Comparison of ENCODE assay signal across 8 cellular contexts in genomic region chr15:90657520-90658172, GRCh38. TPM values are rescaled to one million over a fixed set of nuclear protein-coding genes. Genes with fewer than 3 reads are reported as not detected.
DNase-seq lines count a peak whose midpoint lies in the region; ATAC-seq, FAIRE-seq and TF ChIP-seq lines count a peak whose summit lies in the region.
"Not testable (repeated sequence)": the region's sequence is repeated elsewhere in the genome, so short reads cannot be mapped to it uniquely, and the experiment has no call there.

No MANE protein-coding gene starts in this region.

- H3K27ac Mint-ChIP-seq in activated CD8-positive, alpha-beta T cell treated with anti-CD3 and anti-CD28 coated beads, Interleukin-2, amount 10 ng/mL, durations not matched to agents 7 days and 5 days: peak overlapping the region; percentile 77
- peak overlapping the region; percentile 80 for H3K27ac Mint-ChIP-seq in activated naive CD8-positive, alpha-beta T cell treated with anti-CD3 and anti-CD28 coated beads for 36 hours
- not testable (repeated sequence) for H3K27ac Mint-ChIP-seq in stimulated activated naive CD8-positive, alpha-beta T cell treated with anti-CD3 and anti-CD28 coated beads, Interleukin-15, amount 100 ng/mL, for 72 hours

- not testable (repeated sequence) for H3K27me3 Mint-ChIP-seq in activated CD8-positive, alpha-beta T cell treated with anti-CD3 and anti-CD28 coated beads, Interleukin-2, amount 10 ng/mL, durations not matched to agents 7 days and 5 days (ENCODE audit: low read depth)
- peaks cover 22% of the 10 kb centered on the region for H3K27me3 Mint-ChIP-seq in activated naive CD8-positive, alpha-beta T cell treated with anti-CD3 and anti-CD28 coated beads for 36 hours
- peaks cover 19% of the 10 kb centered on the region for H3K27me3 Mint-ChIP-seq in stimulated activated naive CD8-positive, alpha-beta T cell treated with anti-CD3 and anti-CD28 coated beads, Interleukin-15, amount 100 ng/mL, for 72 hours

- peaks cover 14% of the 10 kb centered on the region for H3K36me3 Mint-ChIP-seq in activated CD8-positive, alpha-beta T cell treated with anti-CD3 and anti-CD28 coated beads, Interleukin-2, amount 10 ng/mL, durations not matched to agents 7 days and 5 days (ENCODE audit: low read depth)
- not testable (repeated sequence) for H3K36me3 Mint-ChIP-seq in activated naive CD8-positive, alpha-beta T cell treated with anti-CD3 and anti-CD28 coated beads for 36 hours

- TF ChIP-seq CTCF in RWPE2 (IDR thresholded peaks at IDR 0.05; ENCODE audit: poor library complexity, severe bottlenecking): not testable (repeated sequence)

- H3K4me1 Mint-ChIP-seq in activated CD8-positive, alpha-beta T cell treated with anti-CD3 and anti-CD28 coated beads, Interleukin-2, amount 10 ng/mL, durations not matched to agents 7 days and 5 days (ENCODE audit: low read depth): peaks cover 85% of the 10 kb centered on the region
- peaks cover 65% of the 10 kb centered on the region for H3K4me1 Mint-ChIP-seq in activated naive CD8-positive, alpha-beta T cell treated with anti-CD3 and anti-CD28 coated beads for 36 hours
- peaks cover 92% of the 10 kb centered on the region for H3K4me1 Mint-ChIP-seq in stimulated activated naive CD8-positive, alpha-beta T cell treated with anti-CD3 and anti-CD28 coated beads, Interleukin-15, amount 100 ng/mL, for 72 hours

- H3K4me3 Mint-ChIP-seq in activated CD8-positive, alpha-beta T cell treated with anti-CD3 and anti-CD28 coated beads, Interleukin-2, amount 10 ng/mL, durations not matched to agents 7 days and 5 days: peak overlapping the region; percentile 56
- H3K4me3 Mint-ChIP-seq in activated naive CD8-positive, alpha-beta T cell treated with anti-CD3 and anti-CD28 coated beads for 36 hours: peak overlapping the region; percentile 68
- H3K4me3 Mint-ChIP-seq in stimulated activated naive CD8-positive, alpha-beta T cell treated with anti-CD3 and anti-CD28 coated beads, Interleukin-15, amount 100 ng/mL, for 72 hours: peak overlapping the region; percentile 56 to 66

- not testable (repeated sequence) for H3K27ac ChIP-seq in RWPE2 (ENCODE audit: poor library complexity, severe bottlenecking)

- POLR2A ChIA-PET in activated CD8-positive, alpha-beta T cell treated with anti-CD3 and anti-CD28 coated beads, Interleukin-2, amount 10 ng/mL, durations not matched to agents 7 days and 5 days (lab: Charles Lee): interaction anchor here (1.2 to 2.1 kb wide), 2 partner anchors 8 to 31 kb away, joined by 4 to 12 read pairs; no protein-coding TSS in a partner anchor

- H3K27me3 ChIP-seq in RWPE2 (ENCODE audit: insufficient read depth, poor library complexity, severe bottlenecking): not testable (repeated sequence)

- CTCF ChIA-PET in activated CD8-positive, alpha-beta T cell treated with anti-CD3 and anti-CD28 coated beads, Interleukin-2, amount 10 ng/mL, durations not matched to agents 7 days and 5 days (lab: Charles Lee): interaction anchor here (0.7 to 3.7 kb wide), 5 partner anchors 9 to 228 kb away, joined by 3 to 28 read pairs (median 3); partner anchors contain the start of gene BLM

- H3K9me3 ChIP-seq in RWPE2 (ENCODE audit: severe bottlenecking): not testable (repeated sequence)

- peak overlapping the region; percentile 9 for H3K4me3 ChIP-seq in Jurkat, Clone E6-1 (ENCODE audit: low read length)
- H3K4me3 ChIP-seq in RWPE2 (ENCODE audit: severe bottlenecking): not testable (repeated sequence)

- peak; percentile 97 for FAIRE-seq in GM18507 (lab: Jason Lieb, UNC)

- not testable (repeated sequence) for H3K4me1 ChIP-seq in RWPE2 (ENCODE audit: insufficient read depth, poor library complexity, severe bottlenecking)

- H3K36me3 ChIP-seq in RWPE2 (ENCODE audit: low read depth): not testable (repeated sequence)

- not testable (repeated sequence) for DNase-seq in GM18507 (ENCODE audit: extremely low spot score, insufficient read length, low read depth)
- DNase-seq in Jurkat, Clone E6-1 (ENCODE audit: low read depth, low spot score): peak; percentile 70
- peak; percentile 14 for DNase-seq in RWPE2 (ENCODE audit: low spot score)
- DNase-seq in activated CD8-positive, alpha-beta T cell treated with anti-CD3 and anti-CD28 coated beads, Interleukin-2, amount 10 ng/mL, durations not matched to agents 7 days and 5 days: peak; percentile 81
- peak; percentile 69 for DNase-seq in activated naive CD8-positive, alpha-beta T cell treated with anti-CD3 and anti-CD28 coated beads for 36 hours
- peak; percentile 10 to 53 for DNase-seq in stimulated activated CD4-positive, alpha-beta T cell treated with anti-CD3 and anti-CD28 coated beads, Interleukin-15, amount 100 ng/mL, for 1 hour (ENCODE audit: low read depth in 1 of 2, low spot score in 1 of 2)
- peak; percentile 59 to 63 for DNase-seq in stimulated activated naive CD8-positive, alpha-beta T cell treated with anti-CD3 and anti-CD28 coated beads, Interleukin-15, amount 100 ng/mL, for 72 hours

- peak; percentile 31 for ATAC-seq in HG02610 (IDR thresholded peaks at IDR 0.05; ENCODE audit: unreplicated experiment)
- not testable (repeated sequence) for ATAC-seq in RWPE2 (ENCODE audit: low read depth)
- ATAC-seq in activated CD8-positive, alpha-beta T cell treated with anti-CD3 and anti-CD28 coated beads, Interleukin-2, amount 10 ng/mL, durations not matched to agents 7 days and 5 days: peak; percentile 28
- peak; percentile 54 for ATAC-seq in stimulated activated naive CD8-positive, alpha-beta T cell treated with anti-CD3 and anti-CD28 coated beads, Interleukin-15, amount 100 ng/mL, for 72 hours

- not testable (repeated sequence) for H3K9me3 Mint-ChIP-seq in activated CD8-positive, alpha-beta T cell treated with anti-CD3 and anti-CD28 coated beads, Interleukin-2, amount 10 ng/mL, durations not matched to agents 7 days and 5 days (ENCODE audit: insufficient read depth); activated naive CD8-positive, alpha-beta T cell treated with anti-CD3 and anti-CD28 coated beads for 36 hours; stimulated activated naive CD8-positive, alpha-beta T cell treated with anti-CD3 and anti-CD28 coated beads, Interleukin-15, amount 100 ng/mL, for 72 hours

RNA-seq across cellular contexts. Expression of gene BLM, which starts 59.5 kb away (rescaled TPM):
- polyA plus RNA-seq in Jurkat, Clone E6-1 (2012; ENCODE audit: insufficient read depth, insufficient read length): 46.1 TPM
- 10 to 100 TPM; 52.3 to 57.4 TPM for total RNA-seq in activated CD8-positive, alpha-beta T cell treated with anti-CD3 and anti-CD28 coated beads, Interleukin-2, amount 10 ng/mL, durations not matched to agents 7 days and 5 days
- total RNA-seq in activated naive CD8-positive, alpha-beta T cell treated with anti-CD3 and anti-CD28 coated beads for 36 hours: 10 to 100 TPM; 47.8 to 49.8 TPM
